In genomic region chr11:20671856-20672546, GRCh38 we compare ENCODE assay signal across 10 cellular contexts. TPM values are rescaled to one million over a fixed set of nuclear protein-coding genes. Genes with fewer than 3 reads are reported as not detected.
A peak's percentile ranks its signal among the peaks of the same experiment; 100 is the strongest.
DNase-seq lines count a peak whose midpoint lies in the region; TF ChIP-seq lines count a peak whose summit lies in the region.
"Had no signal": no experiment of that assay in that cellular context is flagged by ENCODE, and none has a peak within 500 bp of the region (broad histone marks: within the 10 kb centered on the region; RNA-seq: fewer than 3 reads in every experiment).

No MANE protein-coding gene starts in this region.

- H3K36me3 ChIP-seq in suprapubic skin: no peaks in the 10 kb centered on the region

- no peak overlapping the region for H3K27ac Mint-ChIP-seq in activated CD4-positive, alpha-beta memory T cell treated with anti-CD3 and anti-CD28 coated beads for 36 hours
- H3K27ac Mint-ChIP-seq: activated naive CD8-positive, alpha-beta T cell treated with anti-CD3 and anti-CD28 coated beads, Interleukin-2, amount 50 U/mL, for 24 hours had no signal

- peaks cover 49% of the 10 kb centered on the region for H3K27me3 Mint-ChIP-seq in activated CD4-positive, alpha-beta memory T cell treated with anti-CD3 and anti-CD28 coated beads for 36 hours

- no peaks in the 10 kb centered on the region for H3K9me3 ChIP-seq in suprapubic skin

- no peak overlapping the region for H3K4me3 ChIP-seq in suprapubic skin

- TF ChIP-seq POLR2A in suprapubic skin (IDR thresholded peaks at IDR 0.05): no peak

- CTCF ChIA-PET in activated CD4-positive, alpha-beta memory T cell treated with anti-CD3 and anti-CD28 coated beads for 36 hours (lab: Charles Lee): interaction anchor here (0.8 to 1.2 kb wide), 5 partner anchors 13 to 77 kb away, joined by 3 to 4 read pairs (median 4); no protein-coding TSS in a partner anchor

- H3K36me3 Mint-ChIP-seq in activated CD4-positive, alpha-beta memory T cell treated with anti-CD3 and anti-CD28 coated beads for 36 hours: no peaks in the 10 kb centered on the region

- no peak overlapping the region for H3K27ac ChIP-seq in suprapubic skin

- intact Hi-C loops in activated CD4-positive, alpha-beta memory T cell treated with anti-CD3 and anti-CD28 coated beads for 36 hours (cut with micrococcal nuclease): no loop called here

- TF ChIP-seq CTCF in suprapubic skin (IDR thresholded peaks at IDR 0.05): no peak

- no peak overlapping the region for H3K4me3 Mint-ChIP-seq in activated CD4-positive, alpha-beta memory T cell treated with anti-CD3 and anti-CD28 coated beads for 36 hours
- H3K4me3 Mint-ChIP-seq: activated naive CD8-positive, alpha-beta T cell treated with anti-CD3 and anti-CD28 coated beads, Interleukin-2, amount 50 U/mL, for 24 hours had no signal

- no peaks in the 10 kb centered on the region for H3K9me3 Mint-ChIP-seq in activated CD4-positive, alpha-beta memory T cell treated with anti-CD3 and anti-CD28 coated beads for 36 hours
- H3K9me3 Mint-ChIP-seq: activated naive CD8-positive, alpha-beta T cell treated with anti-CD3 and anti-CD28 coated beads, Interleukin-2, amount 50 U/mL, for 24 hours had no signal

- DNase-seq in DMS79 (lab: John Stamatoyannopoulos, UW) (peak; percentile 35), HuH-7 (ENCODE audit: low spot score) (peak; percentile 42), OCI-M1 (lab: John Stamatoyannopoulos, UW) (peak; percentile 29), left kidney (ENCODE audit: low read depth, low spot score) (peak; percentile 79), suprapubic skin (ENCODE audit: low spot score in 2 of 2) (no peak), amygdala (lab: John Stamatoyannopoulos, UW) (no peak)
- DNase-seq in stimulated activated naive CD4-positive, alpha-beta T cell treated with Interleukin-2 at 50 U/mL for 16 hours (lab: John Stamatoyannopoulos, UW): no peak
- no peak for DNase-seq in activated CD4-positive, alpha-beta memory T cell treated with anti-CD3 and anti-CD28 coated beads for 36 hours
- DNase-seq: activated naive CD8-positive, alpha-beta T cell treated with anti-CD3 and anti-CD28 coated beads, Interleukin-2, amount 50 U/mL, for 24 hours; left colon had no signal

- peaks cover 79% of the 10 kb centered on the region for H3K27me3 ChIP-seq in suprapubic skin

- WGBS in suprapubic skin: 31% methylated on average over 6 of the region's 6 CpGs

- peaks cover 3% of the 10 kb centered on the region for H3K4me1 Mint-ChIP-seq in activated CD4-positive, alpha-beta memory T cell treated with anti-CD3 and anti-CD28 coated beads for 36 hours (ENCODE audit: low read depth)
- H3K4me1 Mint-ChIP-seq: activated naive CD8-positive, alpha-beta T cell treated with anti-CD3 and anti-CD28 coated beads, Interleukin-2, amount 50 U/mL, for 24 hours had no signal

- POLR2A ChIA-PET in activated CD4-positive, alpha-beta memory T cell treated with anti-CD3 and anti-CD28 coated beads for 36 hours (lab: Charles Lee): no interaction called here

- TF ChIP-seq EP300 in suprapubic skin (IDR thresholded peaks at IDR 0.05): no peak

- peaks cover 16% of the 10 kb centered on the region for H3K4me1 ChIP-seq in suprapubic skin

RNA-seq across cellular contexts. Expression of gene NELL1, which starts 2.6 kb away (rescaled TPM):
- 1 to 10 TPM in 1 of 4 donors, under 1 TPM in 1, not detected in 2; 0.18 to 3.9 TPM for total RNA-seq in suprapubic skin
- not detected for total RNA-seq in activated CD4-positive, alpha-beta memory T cell treated with anti-CD3 and anti-CD28 coated beads for 36 hours

Comparison
In these comparisons a context has a peak if more than half of its experiments do, and no peak if none do; other contexts are left out.
1. DNase-seq: peak in DMS79 (single experiment), HuH-7 (single experiment), OCI-M1 (single experiment) and left kidney (single experiment); none in suprapubic skin (0 of 2), amygdala (0 of 56), stimulated activated naive CD4-positive, alpha-beta T cell treated with Interleukin-2 at 50 U/mL for 16 hours (single experiment) and activated CD4-positive, alpha-beta memory T cell treated with anti-CD3 and anti-CD28 coated beads for 36 hours (single experiment).